Comparison of ENCODE assay signal across 12 cellular contexts in genomic region chrX:21658152-21658737, GRCh38. TPM values are rescaled to one million over a fixed set of nuclear protein-coding genes. Genes with fewer than 3 reads are reported as not detected.
DNase-seq lines count a peak whose midpoint lies in the region; ATAC-seq and TF ChIP-seq lines count a peak whose summit lies in the region.
"Had no signal": no experiment of that assay in that cellular context is flagged by ENCODE, and none has a peak within 500 bp of the region (broad histone marks: within the 10 kb centered on the region; RNA-seq: fewer than 3 reads in every experiment).

Gene KLHL34, minus strand, starts transcription at chrX:21658330. Its CDS starts 542 bp downstream, at chrX:21657788.

- ATAC-seq in gastroesophageal sphincter (peak; percentile 34), sciatic nerve (peak; percentile 20)

- H3K27me3 ChIP-seq in gastroesophageal sphincter, result peaks cover 4% of the 10 kb centered on the region

- H3K4me3 ChIP-seq in gastroesophageal sphincter, result peak within 1 kb of the TSS; percentile 15 to 47

- TF ChIP-seq CTCF in GM10266 (IDR thresholded peaks at IDR 0.05; ENCODE audit: control insufficient read depth, insufficient read depth, low read depth, missing control alignments) (no peak), gastroesophageal sphincter (IDR thresholded peaks at IDR 0.05) (no peak)

- no peaks in the 10 kb centered on the region for H3K36me3 ChIP-seq in gastroesophageal sphincter
- H3K36me3 ChIP-seq: tibial nerve had no signal

- no peaks in the 10 kb centered on the region for H3K9me3 ChIP-seq in gastroesophageal sphincter

- WGBS in gastroesophageal sphincter (ENCODE audit: low coverage in 1 of 2), 2 donors, result 40% methylated on average over 1 of the region's 60 CpGs; no CpG with 5 or more reads in 1 of the 2 donors

- DNase-seq in GM10266 (ENCODE audit: extremely low spot score), result peak; percentile 14
- DNase-seq in activated CD4-positive, alpha-beta T cell treated with anti-CD3 and anti-CD28 coated beads, Interleukin-2, amount 50 U/mL, for 48 hours, result peak; percentile 5 to 13
- DNase-seq in sciatic nerve (ENCODE audit: low spot score), result no peak
- no peak for DNase-seq in NCI-H1694 treated with DMSO at 0.1 percent for 48 hours (lab: John Stamatoyannopoulos, UW)
- no peak for DNase-seq in putamen (ENCODE audit: low spot score)
- no peak for DNase-seq in AG08396 (ENCODE audit: low spot score)
- no peak for DNase-seq in GDM1 (lab: John Stamatoyannopoulos, UW)
- DNase-seq: dermis blood vessel endothelial cell, NCI-H1092, T-helper 9 cell had no signal

- no peak for TF ChIP-seq EP300 in gastroesophageal sphincter (IDR thresholded peaks at IDR 0.05)

- TF ChIP-seq POLR2A in gastroesophageal sphincter (IDR thresholded peaks at IDR 0.05), result no peak

- peaks cover 0 to 14% (median 0%) of the 10 kb centered on the region in 3 donors for H3K4me1 ChIP-seq in gastroesophageal sphincter
- H3K4me1 ChIP-seq: tibial nerve had no signal

- intact Hi-C loops in sciatic nerve (cut with DNase I), result no loop called here

- H3K27ac ChIP-seq in gastroesophageal sphincter, result peak within 1 kb of the TSS in 2 of 4 donors; percentile 24 to 37
- H3K27ac ChIP-seq: tibial nerve had no signal

RNA-seq across cellular contexts. Expression of gene KLHL34, which starts in this region (rescaled TPM):
- total RNA-seq in gastroesophageal sphincter (under 1 TPM in 3 of 4 donors, not detected in 1; 0.16 to 0.73 (median 0.67) TPM), sciatic nerve (0.09 TPM)
- total RNA-seq: dermis blood vessel endothelial cell had no signal

Comparison
In these comparisons a context has a peak if more than half of its experiments do, and no peak if none do; other contexts are left out.
1. Peak in ATAC-seq and H3K4me3 ChIP-seq in gastroesophageal sphincter; RNA of the gene not detected or under 1 TPM.
2. Peak in ATAC-seq in sciatic nerve; RNA of the gene not detected or under 1 TPM.
3. DNase-seq: peak in GM10266 (single experiment) and activated CD4-positive, alpha-beta T cell treated with anti-CD3 and anti-CD28 coated beads, Interleukin-2, amount 50 U/mL, for 48 hours (2 of 2); none in sciatic nerve (single experiment), NCI-H1694 treated with DMSO at 0.1 percent for 48 hours (single experiment), putamen (single experiment), AG08396 (single experiment) and GDM1 (single experiment).